24 cellular contexts compared by ENCODE assay signal in the genomic region with DNA sequence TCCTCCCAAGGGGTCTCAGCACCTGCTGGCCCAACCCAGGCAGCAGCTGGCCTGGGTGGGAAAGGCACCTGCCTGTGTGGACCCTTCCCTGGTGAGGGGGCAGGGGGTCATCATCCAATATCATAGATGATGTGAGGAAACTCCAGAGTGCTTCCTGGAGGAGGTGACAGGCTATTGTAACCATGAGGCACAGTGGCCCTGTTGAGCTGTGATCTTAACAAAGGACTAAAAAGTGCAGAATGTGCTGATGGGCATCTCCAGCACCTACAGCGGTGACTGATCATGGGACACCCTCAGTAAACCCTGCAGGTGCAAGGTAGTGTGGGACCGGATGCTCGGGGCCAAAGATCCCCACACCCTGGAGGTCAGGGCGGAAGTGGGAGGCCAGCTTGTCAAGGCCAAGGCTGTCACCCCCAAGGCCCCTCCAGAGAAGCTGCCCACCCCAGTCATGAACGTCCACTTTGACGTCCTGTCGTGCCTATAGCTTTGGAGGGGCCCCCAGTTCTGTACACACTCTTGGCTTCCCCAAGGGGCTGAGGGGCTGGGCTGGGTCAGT. TPM values are rescaled to one million over a fixed set of nuclear protein-coding genes. Genes with fewer than 3 reads are reported as not detected.
DNase-seq lines count a peak whose midpoint lies in the region; ATAC-seq, FAIRE-seq and TF ChIP-seq lines count a peak whose summit lies in the region.
"Had no signal": no experiment of that assay in that cellular context is flagged by ENCODE, and none has a peak within 500 bp of the region (broad histone marks: within the 10 kb centered on the region; RNA-seq: fewer than 3 reads in every experiment).

No MANE protein-coding gene starts in this region.

- H3K79me2 ChIP-seq in Loucy (ENCODE audit: insufficient read depth, low read length) = no peaks in the 10 kb centered on the region
- peaks cover 0 to 20% of the 10 kb centered on the region in 2 experiments; a peak in 2 of 4 replicates for H3K79me2 ChIP-seq in H1 (ENCODE audit: control insufficient read depth in 1 of 2, insufficient read depth in 2 of 2, low read length in 2 of 2)

- no peak overlapping the region for H3K18ac ChIP-seq in H1 (ENCODE audit: extremely low read depth, low read length)

- no peak overlapping the region for H4K91ac ChIP-seq in H1 (replicated peaks; ENCODE audit: insufficient read length, low read length)

- H3K4me2 ChIP-seq in BLaER1 (peak overlapping the region; percentile 78), Loucy (ENCODE audit: low read depth, low read length, poor library complexity, severe bottlenecking) (no peak overlapping the region), H1 (ENCODE audit: insufficient read depth in 1 of 2, low read depth in 2 of 2, low read length in 2 of 2) (no peak overlapping the region)

- no peak overlapping the region for H3K4ac ChIP-seq in H1 (replicated peaks; ENCODE audit: insufficient read length, low read depth, low read length)

- no peak overlapping the region for H3K4me3 Mint-ChIP-seq in stimulated activated effector memory CD8-positive, alpha-beta T cell treated with anti-CD3 and anti-CD28 coated beads, Interleukin-12 subunit alpha, Interleukin-12 subunit beta, amount 100 ng/mL, for 72 hours
- H3K4me3 Mint-ChIP-seq: CD8-positive, alpha-beta T cell had no signal

- 0 out of 2 replicates have a peak overlapping the region, but pooled peaks have one; percentile 4 for H3K9ac ChIP-seq in BLaER1
- no peak overlapping the region for H3K9ac ChIP-seq in Loucy (ENCODE audit: low read depth, low read length, poor library complexity, severe bottlenecking)
- no peak overlapping the region for H3K9ac ChIP-seq in H1 (replicated peaks in 1 of 4; ENCODE audit: extremely low read depth in 1 of 4, low read depth in 3 of 4, low read length in 3 of 4)

- no peak overlapping the region for H4K5ac ChIP-seq in H1 (ENCODE audit: insufficient read length, low read depth, low read length)

- POLR2A ChIA-PET in H1 (lab: Charles Lee; ENCODE audit: partially characterized antibody) = interaction anchor here (1.0 kb wide), 1 partner anchor 94 kb away, joined by 5 read pairs; no protein-coding TSS in a partner anchor

- no peak overlapping the region for H3K27ac Mint-ChIP-seq in stimulated activated effector memory CD8-positive, alpha-beta T cell treated with anti-CD3 and anti-CD28 coated beads, Interleukin-12 subunit alpha, Interleukin-12 subunit beta, amount 100 ng/mL, for 72 hours
- H3K27ac Mint-ChIP-seq: CD8-positive, alpha-beta T cell had no signal

- H4K8ac ChIP-seq in H1 (ENCODE audit: extremely low read depth, insufficient read depth, low read length) = peak overlapping the region; percentile 2; the same call in 1 of the 2 replicates

- H3K4me1 ChIP-seq in BLaER1 (peaks cover 58% of the 10 kb centered on the region), Loucy (ENCODE audit: insufficient read depth, low read length, poor library complexity, severe bottlenecking) (peaks cover 7% of the 10 kb centered on the region), H1 (replicated peaks in 1 of 4; ENCODE audit: control insufficient read depth in 3 of 4, insufficient read depth in 4 of 4, low read length in 3 of 4) (peaks cover 0 to 12% (median 6%) of the 10 kb centered on the region in 4 experiments; a peak in 4 of 7 replicates), suprapubic skin (peaks cover 16% of the 10 kb centered on the region)

- no peak overlapping the region for H3K23ac ChIP-seq in H1 (ENCODE audit: insufficient read length)

- H2BK5ac ChIP-seq in H1 (ENCODE audit: low read depth, low read length) = no peak overlapping the region

- TF ChIP-seq EP300 in H1 (IDR thresholded peaks at IDR 0.05; ENCODE audit: borderline replicate concordance in 1 of 2, low read depth in 2 of 2, low read length in 2 of 2) = no peak
- TF ChIP-seq EP300 in suprapubic skin (IDR thresholded peaks at IDR 0.05) = no peak

- no peak for TF ChIP-seq RAD21 in H1 (IDR thresholded peaks at IDR 0.05 in 1 of 2, conservative IDR thresholded peaks at IDR 0.05 in 1 of 2; ENCODE audit: low read depth in 2 of 2, low read length in 2 of 2)

- TF ChIP-seq POLR2A in H1 (IDR thresholded peaks at IDR 0.05; ENCODE audit: control extremely low read depth in 1 of 2, low read depth in 2 of 2, low read length in 2 of 2) (no peak), suprapubic skin (IDR thresholded peaks at IDR 0.05) (no peak)

- H4K20me1 ChIP-seq in BLaER1 = peaks cover 53% of the 10 kb centered on the region
- H4K20me1 ChIP-seq in Loucy (ENCODE audit: insufficient read depth, low read length, poor library complexity, severe bottlenecking) = no peaks in the 10 kb centered on the region
- H4K20me1 ChIP-seq in H1 (replicated peaks in 1 of 2; ENCODE audit: control insufficient read depth in 1 of 2, insufficient read depth in 2 of 2, low read length in 2 of 2) = peaks cover 5 to 25% of the 10 kb centered on the region in 2 experiments

- H2AFZ ChIP-seq in Loucy (ENCODE audit: low read length) = 0 out of 2 replicates have a peak overlapping the region, but pooled peaks have one; percentile 12
- H2AFZ ChIP-seq in H1 (ENCODE audit: low read length) = no peak overlapping the region

- H3K4me1 Mint-ChIP-seq in stimulated activated effector memory CD8-positive, alpha-beta T cell treated with anti-CD3 and anti-CD28 coated beads, Interleukin-12 subunit alpha, Interleukin-12 subunit beta, amount 100 ng/mL, for 72 hours = no peaks in the 10 kb centered on the region

- intact Hi-C loops in left colon (cut with DNase I, micrococcal nuclease) = no loop called here

- no peak overlapping the region for H2BK20ac ChIP-seq in H1 (ENCODE audit: low read length)

- no peak overlapping the region for H2BK120ac ChIP-seq in H1 (replicated peaks; ENCODE audit: low read depth, low read length)

- TF ChIP-seq CTCF in Loucy (conservative IDR thresholded peaks at IDR 0.05; ENCODE audit: low read length) (no peak), H1 (IDR thresholded peaks at IDR 0.05; ENCODE audit: control extremely low read depth in 1 of 3, insufficient read depth in 1 of 3, low read depth in 1 of 3, low read length in 3 of 3) (no peak), suprapubic skin (IDR thresholded peaks at IDR 0.05) (no peak)

- no peaks in the 10 kb centered on the region for H3K9me2 ChIP-seq in Loucy (replicated peaks; ENCODE audit: low read depth, low read length)

- H3K36me3 Mint-ChIP-seq in stimulated activated effector memory CD8-positive, alpha-beta T cell treated with anti-CD3 and anti-CD28 coated beads, Interleukin-12 subunit alpha, Interleukin-12 subunit beta, amount 100 ng/mL, for 72 hours = no peaks in the 10 kb centered on the region
- H3K36me3 Mint-ChIP-seq: CD8-positive, alpha-beta T cell had no signal

- WGBS in H1 (ENCODE audit: extremely low coverage in 1 of 2, insufficient coverage in 1 of 2, insufficient read length in 1 of 2, insufficient replicate concordance in 2 of 2, low coverage in 1 of 2, low lambda C conversion rate in 2 of 2, missing lambda C conversion rate in 1 of 2), 2 experiments = 97% methylated on average over 7 of the region's 7 CpGs; no CpG with 5 or more reads in 1 of the 2 experiments
- WGBS in suprapubic skin = 76% methylated on average over 7 of the region's 7 CpGs

- no peak overlapping the region for H2BK15ac ChIP-seq in H1 (ENCODE audit: low read length)

- H3F3A ChIP-seq in Loucy (ENCODE audit: low read depth) = no peaks in the 10 kb centered on the region

- no peak overlapping the region for H3K14ac ChIP-seq in H1 (ENCODE audit: insufficient read length)

- no peak overlapping the region for H2AK5ac ChIP-seq in H1 (ENCODE audit: low read depth, low read length)

- H3K36me3 ChIP-seq in BLaER1 = peaks cover 10% of the 10 kb centered on the region
- H3K36me3 ChIP-seq in Loucy (ENCODE audit: insufficient read depth, low read length) = no peaks in the 10 kb centered on the region
- H3K36me3 ChIP-seq in H1 (ENCODE audit: control insufficient read depth in 2 of 4, insufficient read depth in 4 of 4, low read length in 3 of 4) = peaks cover 0 to 5% (median 2%) of the 10 kb centered on the region in 4 experiments; a peak in 2 of 8 replicates
- H3K36me3 ChIP-seq in suprapubic skin = peaks cover 6% of the 10 kb centered on the region
- H3K36me3 ChIP-seq: MG63 had no signal

- H3K27me3 ChIP-seq in BLaER1 = peaks cover 24% of the 10 kb centered on the region
- H3K27me3 ChIP-seq in Loucy (ENCODE audit: insufficient read depth, low read length, poor library complexity, severe bottlenecking) = no peaks in the 10 kb centered on the region
- no peaks in the 10 kb centered on the region; a peak in 2 of 7 replicates for H3K27me3 ChIP-seq in H1 (replicated peaks in 1 of 4; ENCODE audit: control insufficient read depth in 3 of 4, extremely low read depth in 1 of 4, insufficient read depth in 3 of 4, low read length in 3 of 4)
- peaks cover 43% of the 10 kb centered on the region for H3K27me3 ChIP-seq in suprapubic skin
- H3K27me3 ChIP-seq: MG63 had no signal

- H3K23me2 ChIP-seq in H1 (ENCODE audit: low read depth, low read length) = peaks cover 4% of the 10 kb centered on the region; the same call in 1 of the 2 replicates

- ATAC-seq in left colon = no peak
- no peak for ATAC-seq in stimulated activated effector memory CD8-positive, alpha-beta T cell treated with anti-CD3 and anti-CD28 coated beads, Interleukin-12 subunit alpha, Interleukin-12 subunit beta, amount 100 ng/mL, for 72 hours
- ATAC-seq: CD8-positive, alpha-beta T cell; PC-3 had no signal

- DNase-seq in H1 (ENCODE audit: low read depth in 1 of 2, low spot score in 2 of 2) (no peak), suprapubic skin (ENCODE audit: low spot score in 2 of 2) (peak; percentile 60 to 71), left colon (no peak), iPS-NIHi11 (ENCODE audit: low spot score) (no peak)
- DNase-seq in stimulated activated effector memory CD8-positive, alpha-beta T cell treated with anti-CD3 and anti-CD28 coated beads, Interleukin-12 subunit alpha, Interleukin-12 subunit beta, amount 100 ng/mL, for 72 hours (ENCODE audit: low spot score in 2 of 2) = no peak
- DNase-seq: AML-193; CD8-positive, alpha-beta T cell; KBM-7; MG63; NCI-H1105 treated with DMSO at 0.1 percent for 48 hours; NCI-H146; NCI-H1930; NCI-H2107; NCI-H524; NCI-H748 treated with DMSO at 0.1 percent for 48 hours had no signal

- no peak overlapping the region for H3K56ac ChIP-seq in H1 (replicated peaks; ENCODE audit: insufficient read length, low read depth, low read length)

- FAIRE-seq in H1 (lab: Jason Lieb, UNC) = no peak
- FAIRE-seq: A204.1, G401.6, GM12891, H54 had no signal

- H3K9me3 Mint-ChIP-seq in stimulated activated effector memory CD8-positive, alpha-beta T cell treated with anti-CD3 and anti-CD28 coated beads, Interleukin-12 subunit alpha, Interleukin-12 subunit beta, amount 100 ng/mL, for 72 hours = no peaks in the 10 kb centered on the region
- H3K9me3 Mint-ChIP-seq: CD8-positive, alpha-beta T cell had no signal

- no peak overlapping the region for H3K4me3 ChIP-seq in BLaER1
- no peak overlapping the region for H3K4me3 ChIP-seq in Loucy (ENCODE audit: low read length, poor library complexity, severe bottlenecking)
- no peak overlapping the region for H3K4me3 ChIP-seq in H1 (ENCODE audit: extremely low read depth in 1 of 4, insufficient read depth in 2 of 4, low read depth in 3 of 4, low read length in 4 of 4)
- H3K4me3 ChIP-seq in suprapubic skin = no peak overlapping the region
- H3K4me3 ChIP-seq: MG63 had no signal

- H3K27ac ChIP-seq in BLaER1 = peak overlapping the region; percentile 46; the same call in 1 of the 2 replicates
- H3K27ac ChIP-seq in H1 (ENCODE audit: low read depth, low read length) = no peak overlapping the region
- H3K27ac ChIP-seq in suprapubic skin = no peak overlapping the region
- H3K27ac ChIP-seq: C4-2B had no signal

- no peak overlapping the region for H2BK12ac ChIP-seq in H1 (ENCODE audit: low read depth, low read length)

- H3K79me1 ChIP-seq in H1 (ENCODE audit: low read depth, low read length) = peaks cover 4% of the 10 kb centered on the region; the same call in 1 of the 2 replicates

- CTCF ChIA-PET in H1 (lab: Charles Lee; ENCODE audit: partially characterized antibody) = interaction anchor here (1.3 to 3.3 kb wide), 3 partner anchors 32 to 98 kb away, joined by 3 to 9 read pairs (median 4); no protein-coding TSS in a partner anchor

- no peaks in the 10 kb centered on the region for H3K9me3 ChIP-seq in BLaER1
- H3K9me3 ChIP-seq in Loucy (ENCODE audit: insufficient read depth, low read depth, low read length) = no peaks in the 10 kb centered on the region
- H3K9me3 ChIP-seq in H1 (ENCODE audit: insufficient read depth in 2 of 2, low read depth in 1 of 2, low read length in 1 of 2) = no peaks in the 10 kb centered on the region
- H3K9me3 ChIP-seq in suprapubic skin = no peaks in the 10 kb centered on the region
- H3K9me3 ChIP-seq: Caco-2, MG63 had no signal

RNA-seq across cellular contexts. Expression of gene MMP17, which starts 7.5 kb away (rescaled TPM):
- 34.4 and 41.3 TPM in 2 replicates for total RNA-seq in H1 (2021; fragmentation: NEBNext Ultra II Directional; extraction: Animal tissue kit (Norgen Biotek cat#: 25700))
- polyA plus RNA-seq in H1 (2011; rRNA removed) = 53.8 and 55.7 TPM in 2 replicates
- 44.7 TPM for polyA plus RNA-seq in H1 (2011; cell fraction: cytosol; rRNA removed)
- 141 TPM for polyA plus RNA-seq in H1 (2011; cell fraction: nucleus; rRNA removed)
- polyA plus RNA-seq in H1 (2012, experiment 1 of 2) = 22.5 to 51.9 TPM (median 46.7 TPM) in 4 replicates
- 23.0 TPM for polyA plus RNA-seq in H1 (2012, experiment 2 of 2)
- 35.2 TPM for polyA plus RNA-seq in H1 (2013, experiment 1 of 2)
- polyA plus RNA-seq in H1 (2013, experiment 2 of 2) = 33.5 TPM
- 17.4 and 19.1 TPM in 2 replicates for polyA minus RNA-seq in H1 (2011; rRNA and poly(A)+ RNA removed)
- 24.2 TPM for polyA minus RNA-seq in H1 (2011; cell fraction: cytosol; rRNA and poly(A)+ RNA removed)
- 47.2 TPM for polyA minus RNA-seq in H1 (2011; cell fraction: nucleus; rRNA and poly(A)+ RNA removed)
- total RNA-seq in suprapubic skin = 10 to 100 TPM in 1 of 4 donors, 1 to 10 TPM in 3; 3.0 to 10.1 (median 5.6) TPM
- total RNA-seq in left colon = 1 to 10 TPM in 1 of 2 donors, under 1 TPM in 1; 0.76 to 1.6 TPM

RNA-seq across cellular contexts. Expression of gene ULK1, which starts 58.7 kb away (rescaled TPM):
- 44.1 and 48.5 TPM in 2 replicates for total RNA-seq in H1 (2021; fragmentation: NEBNext Ultra II Directional; extraction: Animal tissue kit (Norgen Biotek cat#: 25700))
- 13.0 and 26.4 TPM in 2 replicates for polyA plus RNA-seq in H1 (2011; rRNA removed)
- 11.9 TPM for polyA plus RNA-seq in H1 (2011; cell fraction: cytosol; rRNA removed)
- polyA plus RNA-seq in H1 (2011; cell fraction: nucleus; rRNA removed) = 127 TPM
- polyA plus RNA-seq in H1 (2012, experiment 1 of 2) = 26.7 to 43.8 TPM (median 39.0 TPM) in 4 replicates
- 26.9 TPM for polyA plus RNA-seq in H1 (2012, experiment 2 of 2)
- 23.4 TPM for polyA plus RNA-seq in H1 (2013, experiment 1 of 2)
- 23.0 TPM for polyA plus RNA-seq in H1 (2013, experiment 2 of 2)
- polyA minus RNA-seq in H1 (2011; rRNA and poly(A)+ RNA removed) = 12.9 and 16.5 TPM in 2 replicates
- polyA minus RNA-seq in H1 (2011; cell fraction: cytosol; rRNA and poly(A)+ RNA removed) = 29.4 TPM
- polyA minus RNA-seq in H1 (2011; cell fraction: nucleus; rRNA and poly(A)+ RNA removed) = 42.7 TPM
- 100 to 1,000 TPM in 1 of 4 donors, 10 to 100 TPM in 3; 37.0 to 102 (median 65.7) TPM for total RNA-seq in suprapubic skin
- total RNA-seq in left colon = 10 to 100 TPM; 18.0 to 29.8 TPM

Comparison
In these comparisons a context has a peak if more than half of its experiments do, and no peak if none do; other contexts are left out.
1. DNase-seq: peak in suprapubic skin (2 of 2); none in H1 (0 of 2), left colon (0 of 2), stimulated activated effector memory CD8-positive, alpha-beta T cell treated with anti-CD3 and anti-CD28 coated beads, Interleukin-12 subunit alpha, Interleukin-12 subunit beta, amount 100 ng/mL, for 72 hours (0 of 2) and iPS-NIHi11 (single experiment).